In genomic region chr10:29409241-29410051, GRCh38 we compare ENCODE assay signal across 8 cellular contexts.
DNase-seq lines count a peak whose midpoint lies in the region; ATAC-seq, FAIRE-seq and TF ChIP-seq lines count a peak whose summit lies in the region.

No MANE protein-coding gene starts in this region.

- intact Hi-C loops in pancreas (cut with DNase I): no loop called here

- no peaks in the 10 kb centered on the region for H3K27me3 Mint-ChIP-seq in CD8-positive, alpha-beta memory T cell

- H3K4me3 ChIP-seq in CD8-positive, alpha-beta memory T cell (ENCODE audit: low read length): peak overlapping the region; percentile 32
- H3K4me3 ChIP-seq in pancreas: peak overlapping the region; percentile 60 to 82 (median 67)

- H3K4me1 ChIP-seq in CD8-positive, alpha-beta memory T cell (ENCODE audit: insufficient read depth, low read length): peaks cover 14% of the 10 kb centered on the region
- peaks cover 7 to 31% (median 9%) of the 10 kb centered on the region in 3 donors for H3K4me1 ChIP-seq in pancreas

- no peak for TF ChIP-seq CTCF in pancreas (IDR thresholded peaks at IDR 0.05)

- CTCF ChIA-PET in CD8-positive, alpha-beta memory T cell (lab: Charles Lee): interaction anchor here (1.0 to 2.3 kb wide), 3 partner anchors 11 to 745 kb away, joined by 3 to 8 read pairs (median 4); no protein-coding TSS in a partner anchor

- FAIRE-seq in pancreas (lab: Jason Lieb, UNC): no peak

- peak in 4 of 5 donors; percentile 24 to 57 (median 36) for DNase-seq in CD8-positive, alpha-beta memory T cell
- DNase-seq in OCI-M1 (lab: John Stamatoyannopoulos, UW) (peak; percentile 82), foreskin melanocyte (peak; percentile 64), pancreas (peak; percentile 73 to 92 (median 78)), NCI-H526 (lab: John Stamatoyannopoulos, UW) (no peak)
- DNase-seq in activated gamma-delta T cell treated with anti-CD3 and anti-CD28 coated beads, Interleukin-2, amount 50 U/mL, for 16 hours (ENCODE audit: low read depth): peak; percentile 3

- peaks cover 37 to 52% (median 50%) of the 10 kb centered on the region in 3 donors for H3K4me1 Mint-ChIP-seq in CD8-positive, alpha-beta memory T cell

- POLR2A ChIA-PET in CD8-positive, alpha-beta memory T cell (lab: Charles Lee): no interaction called here

- H3K9me3 ChIP-seq in CD8-positive, alpha-beta memory T cell (ENCODE audit: low read length): no peaks in the 10 kb centered on the region
- no peaks in the 10 kb centered on the region for H3K9me3 ChIP-seq in pancreas

- H3K4me3 Mint-ChIP-seq in CD8-positive, alpha-beta memory T cell: peak overlapping the region; percentile 97 to 100 (median 99)

- peak overlapping the region; percentile 61 for H3K27ac ChIP-seq in CD8-positive, alpha-beta memory T cell (ENCODE audit: low read depth, low read length)
- peak overlapping the region; percentile 81 to 97 (median 92) for H3K27ac ChIP-seq in pancreas

- H3K36me3 Mint-ChIP-seq in CD8-positive, alpha-beta memory T cell: peaks cover 0 to 8% (median 0%) of the 10 kb centered on the region in 3 donors

- ATAC-seq in GM19452 (IDR thresholded peaks at IDR 0.05; ENCODE audit: unreplicated experiment) (peak; percentile 72), HG03565 (IDR thresholded peaks at IDR 0.05; ENCODE audit: unreplicated experiment) (peak; percentile 53), pancreas (peak; percentile 89 to 96 (median 92))

- H3K27me3 ChIP-seq in CD8-positive, alpha-beta memory T cell (ENCODE audit: insufficient read depth, low read length, poor library complexity, severe bottlenecking): no peaks in the 10 kb centered on the region
- no peaks in the 10 kb centered on the region for H3K27me3 ChIP-seq in pancreas

- no peaks in the 10 kb centered on the region for H3K9me3 Mint-ChIP-seq in CD8-positive, alpha-beta memory T cell

- peak overlapping the region; percentile 85 to 97 (median 92) for H3K27ac Mint-ChIP-seq in CD8-positive, alpha-beta memory T cell

- H3K36me3 ChIP-seq in CD8-positive, alpha-beta memory T cell (ENCODE audit: insufficient read depth, low read length): no peaks in the 10 kb centered on the region
- H3K36me3 ChIP-seq in pancreas: no peaks in the 10 kb centered on the region

- 3 to 4% methylated on average over 68 of the region's 68 CpGs for WGBS in pancreas, 2 donors

Comparison
In these comparisons a context has a peak if more than half of its experiments do, and no peak if none do; other contexts are left out.
1. DNase-seq: peak in CD8-positive, alpha-beta memory T cell (4 of 5), OCI-M1 (single experiment), activated gamma-delta T cell treated with anti-CD3 and anti-CD28 coated beads, Interleukin-2, amount 50 U/mL, for 16 hours (single experiment), foreskin melanocyte (single experiment) and pancreas (6 of 6); none in NCI-H526 (0 of 2).
2. Peak in every context shown above with its lines, with median percentiles within 50 percentile points of each other: ATAC-seq.